Comparison of ENCODE assay signal across 17 cellular contexts in genomic region chr7:87413951-87414381, GRCh38.
A peak's percentile ranks its signal among the peaks of the same experiment; 100 is the strongest.
DNase-seq lines count a peak whose midpoint lies in the region; ATAC-seq and TF ChIP-seq lines count a peak whose summit lies in the region.
"Had no signal": no experiment of that assay in that cellular context is flagged by ENCODE, and none has a peak within 500 bp of the region (broad histone marks: within the 10 kb centered on the region; RNA-seq: fewer than 3 reads in every experiment).

No MANE protein-coding gene starts in this region.

- DNase-seq in AG08395 (ENCODE audit: low spot score), result peak; percentile 54
- peak; percentile 21 for DNase-seq in HT1080 (ENCODE audit: low read depth)
- peak; percentile 23 for DNase-seq in choroid plexus epithelial cell (ENCODE audit: low read depth)
- DNase-seq in mucosa of descending colon, result peak in 1 of 3 donors; percentile 3
- no peak for DNase-seq in activated T-helper 1 cell treated with anti-CD3 and anti-CD28 coated beads, Interleukin-12 subunit alpha, Interleukin-12 subunit beta, Interleukin-2, Interleukin-4 antibody, amounts not matched to agents 30 ng/mL and 10 ng/mL and 1 ng/mL, durations not matched to agents 14 hours and 24 hours and 36 hours (ENCODE audit: low spot score)
- no peak for DNase-seq in Caco-2
- no peak for DNase-seq in NCI-H345 treated with DMSO at 0.1 percent for 48 hours (lab: John Stamatoyannopoulos, UW; ENCODE audit: unreplicated experiment)
- DNase-seq in DMS 273 (lab: John Stamatoyannopoulos, UW; ENCODE audit: unreplicated experiment), result no peak
- DNase-seq: activated CD4-positive, alpha-beta T cell treated with anti-CD3 and anti-CD28 coated beads, Interleukin-2, amount 50 U/mL, for 1 hour; activated naive CD4-positive, alpha-beta T cell; effector memory CD8-positive, alpha-beta T cell; NCI-H1048; NCI-H69; stimulated activated CD4-positive, alpha-beta T cell treated with anti-CD3 and anti-CD28 coated beads, Interleukin-2, amount 100 ng/mL, for 24 hours; stimulated activated naive CD8-positive, alpha-beta T cell treated with anti-CD3 and anti-CD28 coated beads, Interleukin-15, amount 100 ng/mL, for 72 hours had no signal

- BruUV-seq in Caco-2 (replicated peaks; lab: Mats Ljungman, UMichigan), result no TSS peak

- peak; percentile 11 for ATAC-seq in mucosa of descending colon
- ATAC-seq: effector memory CD8-positive, alpha-beta T cell; stimulated activated naive CD8-positive, alpha-beta T cell treated with anti-CD3 and anti-CD28 coated beads, Interleukin-15, amount 100 ng/mL, for 72 hours had no signal

- CTCF ChIA-PET in Caco-2 (lab: Charles Lee), result no interaction called here

- H3K27ac Mint-ChIP-seq in activated T-helper 1 cell treated with anti-CD3 and anti-CD28 coated beads, Interleukin-12 subunit alpha, Interleukin-12 subunit beta, Interleukin-2, Interleukin-4 antibody, amounts not matched to agents 30 ng/mL and 10 ng/mL and 1 ng/mL, durations not matched to agents 14 hours and 24 hours and 36 hours, result no peak overlapping the region
- no peak overlapping the region for H3K27ac Mint-ChIP-seq in Caco-2 (ENCODE audit: unreplicated experiment)
- H3K27ac Mint-ChIP-seq: effector memory CD8-positive, alpha-beta T cell; stimulated activated naive CD8-positive, alpha-beta T cell treated with anti-CD3 and anti-CD28 coated beads, Interleukin-15, amount 100 ng/mL, for 72 hours had no signal

- H3K4me1 Mint-ChIP-seq in activated T-helper 1 cell treated with anti-CD3 and anti-CD28 coated beads, Interleukin-12 subunit alpha, Interleukin-12 subunit beta, Interleukin-2, Interleukin-4 antibody, amounts not matched to agents 30 ng/mL and 10 ng/mL and 1 ng/mL, durations not matched to agents 14 hours and 24 hours and 36 hours (ENCODE audit: low read depth), result no peaks in the 10 kb centered on the region
- peaks cover 7% of the 10 kb centered on the region for H3K4me1 Mint-ChIP-seq in Caco-2 (ENCODE audit: low read depth, unreplicated experiment)
- H3K4me1 Mint-ChIP-seq: stimulated activated naive CD8-positive, alpha-beta T cell treated with anti-CD3 and anti-CD28 coated beads, Interleukin-15, amount 100 ng/mL, for 72 hours had no signal

- H3K9me3 ChIP-seq in mucosa of descending colon, result no peaks in the 10 kb centered on the region
- H3K9me3 ChIP-seq in Caco-2, result no peaks in the 10 kb centered on the region
- H3K9me3 ChIP-seq: BLaER1 treated with 17β-estradiol and CSF1 and Interleukin-3, amounts not matched to agents 10 nM and 100 nM had no signal

- intact Hi-C loops in mucosa of descending colon (cut with DNase I, micrococcal nuclease) (no loop called here), Caco-2 (cut with micrococcal nuclease; ENCODE audit: unreplicated experiment) (loop anchor here (1.0 to 10.0 kb wide), 2 partner anchors 69 to 189 kb away; partner anchors contain the start of gene CROT)
- intact Hi-C loops in activated T-helper 1 cell treated with anti-CD3 and anti-CD28 coated beads, Interleukin-12 subunit alpha, Interleukin-12 subunit beta, Interleukin-2, Interleukin-4 antibody, amounts not matched to agents 30 ng/mL and 10 ng/mL and 1 ng/mL, durations not matched to agents 14 hours and 24 hours and 36 hours (cut with micrococcal nuclease), result no loop called here

- no peaks in the 10 kb centered on the region for H3K9me3 Mint-ChIP-seq in activated T-helper 1 cell treated with anti-CD3 and anti-CD28 coated beads, Interleukin-12 subunit alpha, Interleukin-12 subunit beta, Interleukin-2, Interleukin-4 antibody, amounts not matched to agents 30 ng/mL and 10 ng/mL and 1 ng/mL, durations not matched to agents 14 hours and 24 hours and 36 hours
- H3K9me3 Mint-ChIP-seq in Caco-2 (ENCODE audit: unreplicated experiment), result no peaks in the 10 kb centered on the region
- H3K9me3 Mint-ChIP-seq: effector memory CD8-positive, alpha-beta T cell; stimulated activated naive CD8-positive, alpha-beta T cell treated with anti-CD3 and anti-CD28 coated beads, Interleukin-15, amount 100 ng/mL, for 72 hours had no signal

- H3K36me3 Mint-ChIP-seq in activated T-helper 1 cell treated with anti-CD3 and anti-CD28 coated beads, Interleukin-12 subunit alpha, Interleukin-12 subunit beta, Interleukin-2, Interleukin-4 antibody, amounts not matched to agents 30 ng/mL and 10 ng/mL and 1 ng/mL, durations not matched to agents 14 hours and 24 hours and 36 hours (ENCODE audit: low read depth), result no peaks in the 10 kb centered on the region
- no peaks in the 10 kb centered on the region for H3K36me3 Mint-ChIP-seq in Caco-2 (ENCODE audit: insufficient read depth, unreplicated experiment)

- H3K4me3 ChIP-seq in choroid plexus epithelial cell (ENCODE audit: low read depth, low read length) (no peak overlapping the region), mucosa of descending colon (no peak overlapping the region), Caco-2 (ENCODE audit: low read depth, low read length) (no peak overlapping the region)
- H3K4me3 ChIP-seq: BLaER1 treated with 17β-estradiol and CSF1 and Interleukin-3, amounts not matched to agents 10 nM and 100 nM; SK-N-MC had no signal

- H3K4me3 Mint-ChIP-seq in activated T-helper 1 cell treated with anti-CD3 and anti-CD28 coated beads, Interleukin-12 subunit alpha, Interleukin-12 subunit beta, Interleukin-2, Interleukin-4 antibody, amounts not matched to agents 30 ng/mL and 10 ng/mL and 1 ng/mL, durations not matched to agents 14 hours and 24 hours and 36 hours, result no peak overlapping the region
- H3K4me3 Mint-ChIP-seq in Caco-2 (ENCODE audit: unreplicated experiment), result no peak overlapping the region
- H3K4me3 Mint-ChIP-seq: effector memory CD8-positive, alpha-beta T cell; stimulated activated naive CD8-positive, alpha-beta T cell treated with anti-CD3 and anti-CD28 coated beads, Interleukin-15, amount 100 ng/mL, for 72 hours had no signal

- H3K27me3 Mint-ChIP-seq in activated T-helper 1 cell treated with anti-CD3 and anti-CD28 coated beads, Interleukin-12 subunit alpha, Interleukin-12 subunit beta, Interleukin-2, Interleukin-4 antibody, amounts not matched to agents 30 ng/mL and 10 ng/mL and 1 ng/mL, durations not matched to agents 14 hours and 24 hours and 36 hours (ENCODE audit: insufficient read depth), result peaks cover 7% of the 10 kb centered on the region
- H3K27me3 Mint-ChIP-seq in Caco-2 (ENCODE audit: insufficient read depth, unreplicated experiment), result no peaks in the 10 kb centered on the region

- no peak for TF ChIP-seq CTCF in choroid plexus epithelial cell (conservative IDR thresholded peaks at IDR 0.05; ENCODE audit: low read depth, low read length)
- TF ChIP-seq CTCF in mucosa of descending colon (IDR thresholded peaks at IDR 0.05), result no peak
- TF ChIP-seq CTCF in Caco-2 (IDR thresholded peaks at IDR 0.05; ENCODE audit: insufficient read depth in 1 of 2, low read depth in 1 of 2, low read length in 1 of 2, severe bottlenecking in 1 of 2, unreplicated experiment in 1 of 2), result no peak

- H3K36me3 ChIP-seq in mucosa of descending colon (ENCODE audit: low read depth) (no peaks in the 10 kb centered on the region), Caco-2 (ENCODE audit: control insufficient read depth, insufficient read depth, low read length) (no peaks in the 10 kb centered on the region)
- H3K36me3 ChIP-seq: BLaER1 treated with 17β-estradiol and CSF1 and Interleukin-3, amounts not matched to agents 10 nM and 100 nM had no signal

- POLR2A ChIA-PET in Caco-2 (lab: Charles Lee), result no interaction called here

- no peaks in the 10 kb centered on the region for H3K4me1 ChIP-seq in mucosa of descending colon (ENCODE audit: low read depth)
- H3K4me1 ChIP-seq in Caco-2, result peaks cover 27% of the 10 kb centered on the region

- H3K27me3 ChIP-seq in Caco-2 (replicated peaks; ENCODE audit: control insufficient read depth, insufficient read depth, low read length), result no peaks in the 10 kb centered on the region
- H3K27me3 ChIP-seq: BLaER1 treated with 17β-estradiol and CSF1 and Interleukin-3, amounts not matched to agents 10 nM and 100 nM had no signal

Comparison
In these comparisons a context has a peak if more than half of its experiments do, and no peak if none do; other contexts are left out.
1. DNase-seq: peak in AG08395 (single experiment), HT1080 (single experiment) and choroid plexus epithelial cell (single experiment); none in activated T-helper 1 cell treated with anti-CD3 and anti-CD28 coated beads, Interleukin-12 subunit alpha, Interleukin-12 subunit beta, Interleukin-2, Interleukin-4 antibody, amounts not matched to agents 30 ng/mL and 10 ng/mL and 1 ng/mL, durations not matched to agents 14 hours and 24 hours and 36 hours (single experiment), Caco-2 (0 of 2), NCI-H345 treated with DMSO at 0.1 percent for 48 hours (single experiment) and DMS 273 (single experiment).